Comparison of ENCODE assay signal across 6 cellular contexts in the genomic region with DNA sequence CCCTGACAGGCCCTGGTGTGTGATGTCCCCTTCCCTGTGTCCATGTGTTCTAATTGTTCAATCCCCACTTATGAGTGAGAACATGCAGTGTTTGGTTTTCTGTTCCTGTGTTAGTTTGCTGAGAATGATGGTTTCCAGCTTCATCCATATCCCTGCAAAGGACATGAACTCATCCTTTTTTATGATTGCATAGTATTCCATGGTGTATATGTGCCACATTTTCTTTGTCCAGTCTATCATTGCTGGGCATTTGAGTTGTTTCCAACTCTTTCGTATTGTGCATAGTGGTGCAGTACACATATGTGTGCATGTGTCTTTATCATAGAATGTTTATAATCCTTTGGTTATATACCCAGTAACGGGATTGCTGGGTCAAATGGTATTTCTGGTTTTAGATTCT. TPM values are rescaled to one million over a fixed set of nuclear protein-coding genes. Genes with fewer than 3 reads are reported as not detected.
DNase-seq lines count a peak whose midpoint lies in the region; ATAC-seq, FAIRE-seq and TF ChIP-seq lines count a peak whose summit lies in the region.
"Not testable (repeated sequence)": the region's sequence is repeated elsewhere in the genome, so short reads cannot be mapped to it uniquely, and the experiment has no call there.

No MANE protein-coding gene starts in this region.

- not testable (repeated sequence) for H3K4me3 ChIP-seq in CD4-positive, CD25-positive, alpha-beta regulatory T cell (ENCODE audit: low read depth, low read length); HEK293 (ENCODE audit: low read depth, low read length); K562

- not testable (repeated sequence) for H3K9me3 Mint-ChIP-seq in CD4-positive, CD25-positive, alpha-beta regulatory T cell; activated B cell treated with CpG ODN at 0.5 μM for 24 hours; memory B cell; stimulated activated memory B cell treated with anti-CD40 and anti-IgM and Interleukin-4, amounts not matched to agents 10 μg/mL and 1 μg/mL and 100 μg/mL, for 72 hours

- H3K36me3 ChIP-seq in CD4-positive, CD25-positive, alpha-beta regulatory T cell (ENCODE audit: control insufficient read depth, insufficient read depth, low read length): peaks cover 48% of the 10 kb centered on the region
- H3K36me3 ChIP-seq in HEK293 (ENCODE audit: control insufficient read depth in 2 of 2, insufficient read depth in 1 of 2, low read length in 2 of 2) (peaks cover 0 to 43% of the 10 kb centered on the region in 2 experiments; a peak in 2 of 3 replicates), K562 (ENCODE audit: control insufficient read depth, insufficient read depth, low read length) (peaks cover 23% of the 10 kb centered on the region; the same call in 2 of the 3 replicates)

- H3K27ac Mint-ChIP-seq in CD4-positive, CD25-positive, alpha-beta regulatory T cell: peak overlapping the region in 2 of 3 donors; percentile 34 to 92
- peak overlapping the region; percentile 91 for H3K27ac Mint-ChIP-seq in activated B cell treated with CpG ODN at 0.5 μM for 24 hours
- peak overlapping the region; percentile 99 for H3K27ac Mint-ChIP-seq in memory B cell
- H3K27ac Mint-ChIP-seq in stimulated activated memory B cell treated with anti-CD40 and anti-IgM and Interleukin-4, amounts not matched to agents 10 μg/mL and 1 μg/mL and 100 μg/mL, for 72 hours: peak overlapping the region; percentile 84

- H3K4me3 Mint-ChIP-seq in CD4-positive, CD25-positive, alpha-beta regulatory T cell; activated B cell treated with CpG ODN at 0.5 μM for 24 hours; memory B cell; stimulated activated memory B cell treated with anti-CD40 and anti-IgM and Interleukin-4, amounts not matched to agents 10 μg/mL and 1 μg/mL and 100 μg/mL, for 72 hours: not testable (repeated sequence)

- H3K4me1 Mint-ChIP-seq in CD4-positive, CD25-positive, alpha-beta regulatory T cell: peaks cover 16 to 42% (median 38%) of the 10 kb centered on the region in 4 donors
- H3K4me1 Mint-ChIP-seq in activated B cell treated with CpG ODN at 0.5 μM for 24 hours (peaks cover 52% of the 10 kb centered on the region), memory B cell (peaks cover 39% of the 10 kb centered on the region)
- peaks cover 67% of the 10 kb centered on the region for H3K4me1 Mint-ChIP-seq in stimulated activated memory B cell treated with anti-CD40 and anti-IgM and Interleukin-4, amounts not matched to agents 10 μg/mL and 1 μg/mL and 100 μg/mL, for 72 hours

- not testable (repeated sequence) for H3K27me3 ChIP-seq in CD4-positive, CD25-positive, alpha-beta regulatory T cell (ENCODE audit: control insufficient read depth, insufficient read depth, low read length); K562 (ENCODE audit: control insufficient read depth in 2 of 2, insufficient read depth in 2 of 2, low read length in 2 of 2)

- TF ChIP-seq EP300 in K562 (IDR thresholded peaks at IDR 0.05; ENCODE audit: low read length): not testable (repeated sequence)

- H3K27me3 Mint-ChIP-seq in CD4-positive, CD25-positive, alpha-beta regulatory T cell; activated B cell treated with CpG ODN at 0.5 μM for 24 hours; memory B cell; stimulated activated memory B cell treated with anti-CD40 and anti-IgM and Interleukin-4, amounts not matched to agents 10 μg/mL and 1 μg/mL and 100 μg/mL, for 72 hours: not testable (repeated sequence)

- not testable (repeated sequence) for H3K4me2 ChIP-seq in K562 (ENCODE audit: insufficient read depth, low read length)

- TF ChIP-seq CTCF in HEK293 (tag by site-specific recombination; IDR thresholded peaks at IDR 0.05); activated B cell treated with CpG ODN at 0.5 μM for 24 hours (IDR thresholded peaks at IDR 0.05); K562 (IDR thresholded peaks at IDR 0.05 in 2 of 3, conservative IDR thresholded peaks at IDR 0.05 in 1 of 3; ENCODE audit: insufficient read depth in 2 of 3, low read depth in 1 of 3, low read length in 3 of 3): not testable (repeated sequence)

- BruUV-seq in K562 (replicated peaks; lab: Mats Ljungman, UMichigan): not testable (repeated sequence)

- not testable (repeated sequence) for H3K27ac ChIP-seq in CD4-positive, CD25-positive, alpha-beta regulatory T cell (ENCODE audit: insufficient read depth, low read length, poor library complexity, severe bottlenecking); HEK293 (ENCODE audit: extremely low read depth, low read depth, low read length); K562 (ENCODE audit: extremely low read depth, low read depth, low read length)

- in situ Hi-C loops in K562 (cut with MboI): not testable (repeated sequence)

- CTCF ChIA-PET in HEK293 (lab: Yijun Ruan, JAX): interaction anchor here (0.6 kb wide), 1 partner anchor 220 kb away, joined by 4 read pairs; no protein-coding TSS in a partner anchor
- CTCF ChIA-PET in activated B cell treated with CpG ODN at 0.5 μM for 24 hours (lab: Charles Lee); K562 (lab: Yijun Ruan, JAX; ENCODE audit: low intra/inter-chr PET ratio): not testable (repeated sequence)

- not testable (repeated sequence) for H3K9me3 ChIP-seq in CD4-positive, CD25-positive, alpha-beta regulatory T cell (ENCODE audit: control insufficient read depth in 2 of 2, low read length in 2 of 2); HEK293 (ENCODE audit: control insufficient read depth, insufficient read depth, low read depth, low read length); K562 (replicated peaks; ENCODE audit: control insufficient read depth, insufficient read depth, low read depth, low read length)

- H3K9me1 ChIP-seq in K562 (ENCODE audit: control insufficient read depth, insufficient read depth, low read length): not testable (repeated sequence)

- ATAC-seq in CD4-positive, CD25-positive, alpha-beta regulatory T cell (ENCODE audit: low read depth in 2 of 2); activated B cell treated with CpG ODN at 0.5 μM for 24 hours (ENCODE audit: low read depth); K562; memory B cell (ENCODE audit: low read depth); stimulated activated memory B cell treated with anti-CD40 and anti-IgM and Interleukin-4, amounts not matched to agents 10 μg/mL and 1 μg/mL and 100 μg/mL, for 72 hours: not testable (repeated sequence)

- not testable (repeated sequence) for H3K79me2 ChIP-seq in K562 (ENCODE audit: control insufficient read depth, insufficient read depth, low read length)

- H2AFZ ChIP-seq in K562 (ENCODE audit: low read depth, low read length): not testable (repeated sequence)

- DNase-seq in CD4-positive, CD25-positive, alpha-beta regulatory T cell; activated B cell treated with CpG ODN at 0.5 μM for 24 hours; K562 (ENCODE audit: extremely low read depth in 1 of 4, low spot score in 3 of 4); memory B cell (ENCODE audit: low spot score in 2 of 2): not testable (repeated sequence)

- not testable (repeated sequence) for H3K9ac ChIP-seq in K562 (ENCODE audit: insufficient read depth in 1 of 2, low read depth in 2 of 2, low read length in 2 of 2)

- not testable (repeated sequence) for H3K4me1 ChIP-seq in CD4-positive, CD25-positive, alpha-beta regulatory T cell (ENCODE audit: control insufficient read depth, insufficient read depth, low read length, poor library complexity, severe bottlenecking); HEK293 (ENCODE audit: control insufficient read depth, insufficient read depth, low read length); K562 (replicated peaks in 1 of 2; ENCODE audit: control insufficient read depth in 2 of 2, insufficient read depth in 2 of 2, low read length in 2 of 2)

- TF ChIP-seq POLR2A in K562 (conservative IDR thresholded peaks at IDR 0.05): not testable (repeated sequence)

- TF ChIP-seq RAD21 in K562 (CRISPR knock-in tag; conservative IDR thresholded peaks at IDR 0.05 in 1 of 2, IDR thresholded peaks at IDR 0.05 in 1 of 2): not testable (repeated sequence)

- POLR2A ChIA-PET in HEK293 (lab: Yijun Ruan, JAX); activated B cell treated with CpG ODN at 0.5 μM for 24 hours (lab: Charles Lee); K562 (lab: Yijun Ruan, JAX): not testable (repeated sequence)

- intact Hi-C loops in activated B cell treated with CpG ODN at 0.5 μM for 24 hours (cut with micrococcal nuclease): loop anchor here (5.0 kb wide), 1 partner anchor 159 kb away; the partner anchor contains the start of gene TNIP2
- intact Hi-C loops in K562 (cut with micrococcal nuclease): not testable (repeated sequence)

- not testable (repeated sequence) for FAIRE-seq in K562 (lab: Jason Lieb, UNC)

- WGBS in K562 (ENCODE audit: insufficient coverage, low coverage, missing lambda C conversion rate): 87% methylated on average over 2 of the region's 2 CpGs

- H3K36me3 Mint-ChIP-seq in CD4-positive, CD25-positive, alpha-beta regulatory T cell: peaks cover 49% of the 10 kb centered on the region
- H3K36me3 Mint-ChIP-seq in activated B cell treated with CpG ODN at 0.5 μM for 24 hours (ENCODE audit: low read depth) (peaks cover 87% of the 10 kb centered on the region), memory B cell (peaks cover 47% of the 10 kb centered on the region)
- H3K36me3 Mint-ChIP-seq in stimulated activated memory B cell treated with anti-CD40 and anti-IgM and Interleukin-4, amounts not matched to agents 10 μg/mL and 1 μg/mL and 100 μg/mL, for 72 hours: peaks cover 75% of the 10 kb centered on the region

- H4K20me1 ChIP-seq in K562 (replicated peaks; ENCODE audit: control insufficient read depth, insufficient read depth, low read length): not testable (repeated sequence)

RNA-seq across cellular contexts. Expression of gene NOP14, which starts 46.5 kb away (rescaled TPM):
- 25.8 TPM for total RNA-seq in CD4-positive, CD25-positive, alpha-beta regulatory T cell
- polyA plus RNA-seq in CD4-positive, CD25-positive, alpha-beta regulatory T cell: 10 to 100 TPM in 2 of 4 donors, 1 to 10 TPM in 2; 7.6 to 15.0 (median 9.7) TPM
- total RNA-seq in activated B cell treated with CpG ODN at 0.5 μM for 24 hours: 56.3 and 57.3 TPM in 2 replicates
- total RNA-seq in K562 (2011; cell fraction: chromatin; rRNA removed; ENCODE audit: low replicate concordance): 31.1 and 38.1 TPM in 2 replicates
- total RNA-seq in K562 (2011; cell fraction: nucleolus; rRNA removed): 16.3 and 18.0 TPM in 2 replicates
- 15.6 and 17.2 TPM in 2 replicates for total RNA-seq in K562 (2011; cell fraction: nucleoplasm; rRNA removed)
- total RNA-seq in K562 (2014; rRNA removed): 50.9 and 56.1 TPM in 2 replicates
- total RNA-seq in K562 (2014; rRNA removed; fragmentation: Illumina TruSeq; extraction: Trizol): 53.8 and 55.0 TPM in 2 replicates
- total RNA-seq in K562 (2015; rRNA removed; fragmentation: Illumina TruSeq; extraction: Trizol): 61.1 and 61.7 TPM in 2 replicates
- 69.8 and 76.0 TPM in 2 replicates for total RNA-seq in K562 (2021)
- polyA plus RNA-seq in K562 (2011; rRNA removed): 13.4 and 15.2 TPM in 2 replicates
- 9.5 and 9.6 TPM in 2 replicates for polyA plus RNA-seq in K562 (2011; cell fraction: cytosol; rRNA removed)
- 22.6 and 28.3 TPM in 2 replicates for polyA plus RNA-seq in K562 (2011; cell fraction: nucleus; rRNA removed)
- polyA plus RNA-seq in K562 (2012): 43.6 and 52.5 TPM in 2 replicates
- 62.1 and 62.4 TPM in 2 replicates for polyA plus RNA-seq in K562 (2014; fragmentation: Illumina TruSeq; extraction: Trizol)
- polyA plus RNA-seq in K562 (2014; fragmentation: Nextera tagmentation; extraction: Ambion mirVana): 10 to 100 TPM; 12.7 to 12.9 TPM
- polyA plus RNA-seq in K562 (2014; rRNA removed): 30.1 and 33.3 TPM in 2 replicates
- 32.6 and 36.6 TPM in 2 replicates for polyA minus RNA-seq in K562 (2011; rRNA and poly(A)+ RNA removed)
- 25.7 and 27.8 TPM in 2 replicates for polyA minus RNA-seq in K562 (2011; cell fraction: cytosol; rRNA and poly(A)+ RNA removed)
- polyA minus RNA-seq in K562 (2011; cell fraction: nucleus; rRNA and poly(A)+ RNA removed): 11.3 and 11.9 TPM in 2 replicates

RNA-seq across cellular contexts. Expression of gene GRK4, which starts 46.7 kb away (rescaled TPM):
- 2.8 TPM for total RNA-seq in CD4-positive, CD25-positive, alpha-beta regulatory T cell
- 1 to 10 TPM in 2 of 4 donors, under 1 TPM in 2; 0.64 to 1.3 (median 1.0) TPM for polyA plus RNA-seq in CD4-positive, CD25-positive, alpha-beta regulatory T cell
- total RNA-seq in activated B cell treated with CpG ODN at 0.5 μM for 24 hours: 1.4 and 2.1 TPM in 2 replicates
- total RNA-seq in K562 (2011; cell fraction: chromatin; rRNA removed; ENCODE audit: low replicate concordance): 7.9 and 8.5 TPM in 2 replicates
- total RNA-seq in K562 (2011; cell fraction: nucleolus; rRNA removed): 6.2 and 7.8 TPM in 2 replicates
- 7.3 and 8.0 TPM in 2 replicates for total RNA-seq in K562 (2011; cell fraction: nucleoplasm; rRNA removed)
- 2.5 and 3.1 TPM in 2 replicates for total RNA-seq in K562 (2014; rRNA removed)
- total RNA-seq in K562 (2014; rRNA removed; fragmentation: Illumina TruSeq; extraction: Trizol): 4.5 and 4.6 TPM in 2 replicates
- 3.3 and 3.6 TPM in 2 replicates for total RNA-seq in K562 (2015; rRNA removed; fragmentation: Illumina TruSeq; extraction: Trizol)
- 4.8 and 4.9 TPM in 2 replicates for total RNA-seq in K562 (2021)
- polyA plus RNA-seq in K562 (2011; rRNA removed): 3.3 and 4.0 TPM in 2 replicates
- polyA plus RNA-seq in K562 (2011; cell fraction: cytosol; rRNA removed): 2.0 and 3.8 TPM in 2 replicates
- polyA plus RNA-seq in K562 (2011; cell fraction: nucleus; rRNA removed): 2.5 and 2.9 TPM in 2 replicates
- polyA plus RNA-seq in K562 (2012): 3.1 and 3.7 TPM in 2 replicates
- 2.6 and 3.0 TPM in 2 replicates for polyA plus RNA-seq in K562 (2014; fragmentation: Illumina TruSeq; extraction: Trizol)
- polyA plus RNA-seq in K562 (2014; fragmentation: Nextera tagmentation; extraction: Ambion mirVana): 1 to 10 TPM; 1.1 to 1.2 TPM
- 2.6 and 2.9 TPM in 2 replicates for polyA plus RNA-seq in K562 (2014; rRNA removed)
- polyA minus RNA-seq in K562 (2011; rRNA and poly(A)+ RNA removed): 3.0 and 3.2 TPM in 2 replicates
- 2.3 and 2.4 TPM in 2 replicates for polyA minus RNA-seq in K562 (2011; cell fraction: cytosol; rRNA and poly(A)+ RNA removed)
- polyA minus RNA-seq in K562 (2011; cell fraction: nucleus; rRNA and poly(A)+ RNA removed): 1.9 and 3.2 TPM in 2 replicates
